ENCODE assay signal across 8 cellular contexts in genomic region chr10:62594093-62594520, GRCh38.
DNase-seq lines count a peak whose midpoint lies in the region; ATAC-seq and TF ChIP-seq lines count a peak whose summit lies in the region.

No MANE protein-coding gene starts in this region.

- no peak overlapping the region for H3K4me2 ChIP-seq in smooth muscle cell

- no peaks in the 10 kb centered on the region for H4K20me1 ChIP-seq in smooth muscle cell (ENCODE audit: low read depth)

- peaks cover 0 to 11% of the 10 kb centered on the region in 2 donors for H3K27me3 Mint-ChIP-seq in T-cell

- H3K9me3 Mint-ChIP-seq in T-cell = no peaks in the 10 kb centered on the region

- no peaks in the 10 kb centered on the region for H3K36me3 ChIP-seq in smooth muscle cell (ENCODE audit: low read depth)

- peaks cover 9% of the 10 kb centered on the region for H3K4me1 ChIP-seq in smooth muscle cell (ENCODE audit: low read depth)

- DNase-seq in COR-L47 (lab: John Stamatoyannopoulos, UW) (peak; percentile 51), T-cell (peak in 27 of 34 experiments; percentile 9 to 52 (median 32)), astrocyte of the cerebellum (ENCODE audit: low read depth) (no peak), hypothalamus (lab: John Stamatoyannopoulos, UW) (peak in 34 of 51 donors; percentile 5 to 69 (median 30)), smooth muscle cell (lab: John Stamatoyannopoulos, UW; ENCODE audit: unreplicated experiment) (no peak), NCI-H187 treated with DMSO at 0.1 percent for 48 hours (lab: John Stamatoyannopoulos, UW) (no peak)

- H3K27ac Mint-ChIP-seq in T-cell = no peak overlapping the region

- H3K27me3 ChIP-seq in smooth muscle cell (ENCODE audit: low read depth) = no peaks in the 10 kb centered on the region

- in situ Hi-C loops in astrocyte of the cerebellum (cut with HindIII; ENCODE audit: low sequenced_read_pairs) = no loop called here

- H3K9ac ChIP-seq in smooth muscle cell (ENCODE audit: low read depth) = no peak overlapping the region

- no peak overlapping the region for H3K4me3 Mint-ChIP-seq in T-cell

- H3K79me2 ChIP-seq in smooth muscle cell (ENCODE audit: low read depth) = no peaks in the 10 kb centered on the region

- H3K4me1 Mint-ChIP-seq in T-cell = peaks cover 0 to 6% (median 2%) of the 10 kb centered on the region in 3 donors

- CTCF ChIA-PET in T-cell (lab: Charles Lee) = interaction anchor here (0.5 to 1.8 kb wide), 14 partner anchors 9 to 1126 kb away, joined by 3 to 8 read pairs (median 4); partner anchors contain the start of gene EGR2 (in 1 of the 2)

- ATAC-seq in GM19395 (IDR thresholded peaks at IDR 0.05; ENCODE audit: unreplicated experiment) (peak; percentile 84), HG03571 (IDR thresholded peaks at IDR 0.05; ENCODE audit: unreplicated experiment) (peak; percentile 72), T-cell (replicated peaks in 1 of 4) (peak; percentile 72 to 76 (median 74))

- H3F3A ChIP-seq in smooth muscle cell (ENCODE audit: low read depth) = no peaks in the 10 kb centered on the region

- no peak overlapping the region for H3K4me3 ChIP-seq in astrocyte of the cerebellum (ENCODE audit: low read depth, low read length)
- no peak overlapping the region for H3K4me3 ChIP-seq in smooth muscle cell

- H3K36me3 Mint-ChIP-seq in T-cell = no peaks in the 10 kb centered on the region

- TF ChIP-seq CTCF in astrocyte of the cerebellum (IDR thresholded peaks at IDR 0.05; ENCODE audit: low read depth, low read length, missing control alignments) = peak; percentile 95
- TF ChIP-seq CTCF in smooth muscle cell (IDR thresholded peaks at IDR 0.05; ENCODE audit: borderline replicate concordance, insufficient read depth, poor library complexity, severe bottlenecking) = peak; percentile 91

- POLR2A ChIA-PET in T-cell (lab: Charles Lee) = no interaction called here

- 44% methylated on average over 3 of the region's 3 CpGs for WGBS in smooth muscle cell (ENCODE audit: low lambda C conversion rate)

- no peaks in the 10 kb centered on the region for H3K9me3 ChIP-seq in smooth muscle cell (replicated peaks; ENCODE audit: low read depth)

- no peak overlapping the region for H2AFZ ChIP-seq in smooth muscle cell (ENCODE audit: low read depth)

- peak overlapping the region; percentile 42 for H3K27ac ChIP-seq in smooth muscle cell (ENCODE audit: low read depth)

Comparison
In these comparisons a context has a peak if more than half of its experiments do, and no peak if none do; other contexts are left out.
1. DNase-seq: peak in COR-L47 (single experiment), T-cell (27 of 34) and hypothalamus (34 of 51); none in astrocyte of the cerebellum (single experiment), smooth muscle cell (single experiment) and NCI-H187 treated with DMSO at 0.1 percent for 48 hours (single experiment).
2. Peak in every context shown above with its lines, with median percentiles within 50 percentile points of each other: ATAC-seq.